In genomic region chr14:75158843-75159614, GRCh38 we compare ENCODE assay signal across 15 cellular contexts. TPM values are rescaled to one million over a fixed set of nuclear protein-coding genes. Genes with fewer than 3 reads are reported as not detected.
DNase-seq lines count a peak whose midpoint lies in the region; ATAC-seq and TF ChIP-seq lines count a peak whose summit lies in the region.
"Had no signal": no experiment of that assay in that cellular context is flagged by ENCODE, and none has a peak within 500 bp of the region (broad histone marks: within the 10 kb centered on the region; RNA-seq: fewer than 3 reads in every experiment).

No MANE protein-coding gene starts in this region.

- peaks cover 20% of the 10 kb centered on the region for H3K4me1 ChIP-seq in CD8-positive, alpha-beta T cell (ENCODE audit: insufficient read depth, low read length)
- H3K4me1 ChIP-seq in mucosa of descending colon (ENCODE audit: low read depth), result peaks cover 17% of the 10 kb centered on the region

- H3K4me3 Mint-ChIP-seq in CD8-positive, alpha-beta T cell, result no peak overlapping the region
- no peak overlapping the region for H3K4me3 Mint-ChIP-seq in WTC11
- H3K4me3 Mint-ChIP-seq: CD4-positive, CD25-positive, alpha-beta regulatory T cell had no signal

- no peak overlapping the region for H3K27ac ChIP-seq in CD8-positive, alpha-beta T cell (ENCODE audit: low read depth, low read length)

- H3K36me3 ChIP-seq in CD8-positive, alpha-beta T cell (ENCODE audit: insufficient read depth, low read length), result no peaks in the 10 kb centered on the region
- H3K36me3 ChIP-seq in mucosa of descending colon (ENCODE audit: low read depth), result no peaks in the 10 kb centered on the region
- H3K36me3 ChIP-seq in MG63, result no peaks in the 10 kb centered on the region; the same call in 1 of the 2 replicates
- H3K36me3 ChIP-seq: adrenal gland had no signal

- no peaks in the 10 kb centered on the region for H3K9me3 ChIP-seq in CD8-positive, alpha-beta T cell (ENCODE audit: low read length)
- H3K9me3 ChIP-seq in mucosa of descending colon (no peaks in the 10 kb centered on the region), MG63 (no peaks in the 10 kb centered on the region)
- H3K9me3 ChIP-seq: adrenal gland, heart right ventricle had no signal

- peaks cover 64% of the 10 kb centered on the region for H3K4me1 Mint-ChIP-seq in CD8-positive, alpha-beta T cell (ENCODE audit: low read depth)
- peaks cover 30% of the 10 kb centered on the region for H3K4me1 Mint-ChIP-seq in WTC11

- peak overlapping the region; percentile 82 for H3K27ac Mint-ChIP-seq in CD8-positive, alpha-beta T cell
- peak overlapping the region; percentile 48 for H3K27ac Mint-ChIP-seq in WTC11

- H3K36me3 Mint-ChIP-seq in CD8-positive, alpha-beta T cell, result peaks cover 29% of the 10 kb centered on the region
- H3K36me3 Mint-ChIP-seq in WTC11, result no peaks in the 10 kb centered on the region

- ATAC-seq in CD8-positive, alpha-beta T cell, result no peak
- ATAC-seq in HG02642 (IDR thresholded peaks at IDR 0.05; ENCODE audit: poor library complexity, unreplicated experiment) (peak; percentile 55), WTC11 (no peak), mucosa of descending colon (peak; percentile 50), HG03139 (IDR thresholded peaks at IDR 0.05; ENCODE audit: unreplicated experiment) (no peak), GM21526 (IDR thresholded peaks at IDR 0.05; ENCODE audit: low FRiP score, unreplicated experiment) (no peak)
- ATAC-seq: heart right ventricle had no signal

- no peak for DNase-seq in CD8-positive, alpha-beta T cell
- DNase-seq in WTC11 (ENCODE audit: low spot score) (no peak), mucosa of descending colon (no peak), NCI-H146 treated with DMSO at 0.1 percent for 48 hours (lab: John Stamatoyannopoulos, UW; ENCODE audit: unreplicated experiment) (no peak), MG63 (no peak)
- DNase-seq: adrenal gland; CD4-positive, CD25-positive, alpha-beta regulatory T cell; effector memory CD4-positive, alpha-beta T cell; heart right ventricle; NCI-H2081; posterior cingulate gyrus had no signal

- intact Hi-C loops in CD8-positive, alpha-beta T cell (cut with DNase I, micrococcal nuclease), result no loop called here
- intact Hi-C loops in mucosa of descending colon (cut with DNase I, micrococcal nuclease), result no loop called here

- H3K27me3 ChIP-seq in CD8-positive, alpha-beta T cell (ENCODE audit: insufficient read depth, low read length), result no peaks in the 10 kb centered on the region
- H3K27me3 ChIP-seq in MG63, result no peaks in the 10 kb centered on the region
- H3K27me3 ChIP-seq: adrenal gland, heart right ventricle had no signal

- no peak for TF ChIP-seq CTCF in CD8-positive, alpha-beta T cell (IDR thresholded peaks at IDR 0.05)
- TF ChIP-seq CTCF in WTC11 (IDR thresholded peaks at IDR 0.05) (no peak), mucosa of descending colon (IDR thresholded peaks at IDR 0.05) (no peak)

- CTCF ChIA-PET in CD8-positive, alpha-beta T cell (lab: Charles Lee), result no interaction called here
- CTCF ChIA-PET in WTC11 (lab: Charles Lee), result no interaction called here

- no peaks in the 10 kb centered on the region for H3K27me3 Mint-ChIP-seq in CD8-positive, alpha-beta T cell (ENCODE audit: low read depth)
- no peaks in the 10 kb centered on the region for H3K27me3 Mint-ChIP-seq in WTC11 (ENCODE audit: low read depth)
- H3K27me3 Mint-ChIP-seq: CD4-positive, CD25-positive, alpha-beta regulatory T cell had no signal

- POLR2A ChIA-PET in CD8-positive, alpha-beta T cell (lab: Charles Lee), result no interaction called here
- POLR2A ChIA-PET in WTC11 (lab: Charles Lee), result interaction anchor here (0.9 kb wide), 1 partner anchor 135 kb away, joined by 3 read pairs; no protein-coding TSS in a partner anchor

- H3K9me3 Mint-ChIP-seq in CD8-positive, alpha-beta T cell, result no peaks in the 10 kb centered on the region
- no peaks in the 10 kb centered on the region for H3K9me3 Mint-ChIP-seq in WTC11
- H3K9me3 Mint-ChIP-seq: CD4-positive, CD25-positive, alpha-beta regulatory T cell had no signal

- H3K4me3 ChIP-seq in CD8-positive, alpha-beta T cell (ENCODE audit: low read depth, low read length), result no peak overlapping the region
- H3K4me3 ChIP-seq in mucosa of descending colon (no peak overlapping the region), MG63 (no peak overlapping the region)
- H3K4me3 ChIP-seq: adrenal gland, heart right ventricle, lung had no signal

TF ChIP-seq in WTC11, 78 proteins besides CTCF, POLR2A, EP300 and RAD21:
- peak; percentile 62 for TF ChIP-seq GABPB1 (CRISPR knock-in tag; IDR thresholded peaks at IDR 0.05)
- TF ChIP-seq HMGXB4 (CRISPR knock-in tag; IDR thresholded peaks at IDR 0.05), result no peak
- TF ChIP-seq, protein P1, sequence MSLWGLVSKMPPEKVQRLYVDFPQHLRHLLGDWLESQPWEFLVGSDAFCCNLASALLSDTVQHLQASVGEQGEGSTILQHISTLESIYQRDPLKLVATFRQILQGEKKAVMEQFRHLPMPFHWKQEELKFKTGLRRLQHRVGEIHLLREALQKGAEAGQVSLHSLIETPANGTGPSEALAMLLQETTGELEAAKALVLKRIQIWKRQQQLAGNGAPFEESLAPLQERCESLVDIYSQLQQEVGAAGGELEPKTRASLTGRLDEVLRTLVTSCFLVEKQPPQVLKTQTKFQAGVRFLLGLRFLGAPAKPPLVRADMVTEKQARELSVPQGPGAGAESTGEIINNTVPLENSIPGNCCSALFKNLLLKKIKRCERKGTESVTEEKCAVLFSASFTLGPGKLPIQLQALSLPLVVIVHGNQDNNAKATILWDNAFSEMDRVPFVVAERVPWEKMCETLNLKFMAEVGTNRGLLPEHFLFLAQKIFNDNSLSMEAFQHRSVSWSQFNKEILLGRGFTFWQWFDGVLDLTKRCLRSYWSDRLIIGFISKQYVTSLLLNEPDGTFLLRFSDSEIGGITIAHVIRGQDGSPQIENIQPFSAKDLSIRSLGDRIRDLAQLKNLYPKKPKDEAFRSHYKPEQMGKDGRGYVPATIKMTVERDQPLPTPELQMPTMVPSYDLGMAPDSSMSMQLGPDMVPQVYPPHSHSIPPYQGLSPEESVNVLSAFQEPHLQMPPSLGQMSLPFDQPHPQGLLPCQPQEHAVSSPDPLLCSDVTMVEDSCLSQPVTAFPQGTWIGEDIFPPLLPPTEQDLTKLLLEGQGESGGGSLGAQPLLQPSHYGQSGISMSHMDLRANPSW (CRISPR knock-in tag; conservative IDR thresholded peaks at IDR 0.05; ENCODE audit: low read depth), result no peak

RNA-seq across cellular contexts. Expression of gene TMED10, which starts 17.4 kb away (rescaled TPM):
- total RNA-seq in CD8-positive, alpha-beta T cell, result 100 to 1,000 TPM; 126 to 129 TPM
- 214 to 234 TPM (median 220 TPM) in 3 replicates for total RNA-seq in WTC11 (2021)
- 100 to 1,000 TPM; 223 to 411 (median 317) TPM for total RNA-seq in mucosa of descending colon
- total RNA-seq in MG63 (2014; rRNA removed; shearing (Covaris generic); ENCODE audit: low replicate concordance), result 125 and 134 TPM in 2 replicates

RNA-seq across cellular contexts. Expression of gene NEK9, which starts 32.2 kb away (rescaled TPM):
- total RNA-seq in CD8-positive, alpha-beta T cell, result 10 to 100 TPM; 40.7 to 42.9 TPM
- total RNA-seq in WTC11 (2021), result 50.8 to 60.5 TPM (median 59.1 TPM) in 3 replicates
- total RNA-seq in mucosa of descending colon, result 100 to 1,000 TPM in 1 of 3 donors, 10 to 100 TPM in 2; 44.7 to 104 (median 49.9) TPM
- total RNA-seq in MG63 (2014; rRNA removed; shearing (Covaris generic); ENCODE audit: low replicate concordance), result 19.7 and 67.7 TPM in 2 replicates

Comparison
In these comparisons a context has a peak if more than half of its experiments do, and no peak if none do; other contexts are left out.
1. ATAC-seq: peak in HG02642 (single experiment) and mucosa of descending colon (single experiment); none in CD8-positive, alpha-beta T cell (single experiment), WTC11 (single experiment), HG03139 (single experiment) and GM21526 (single experiment).